ENCODE assay signal across 10 cellular contexts in the genomic region with DNA sequence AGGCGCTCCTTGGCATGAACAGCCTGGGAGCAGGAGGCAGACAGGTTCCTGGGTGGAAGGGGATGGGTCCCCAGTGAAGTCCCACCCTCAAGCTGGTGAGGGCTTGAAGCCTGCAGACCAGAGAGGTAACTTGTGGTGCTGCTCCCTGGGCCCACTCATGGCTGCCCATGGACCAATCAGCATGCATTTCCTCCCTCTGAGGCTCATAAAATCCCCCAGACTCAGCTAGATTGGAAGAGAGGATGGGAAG. TPM values are rescaled to one million over a fixed set of nuclear protein-coding genes. Genes with fewer than 3 reads are reported as not detected.
A peak's percentile ranks its signal among the peaks of the same experiment; 100 is the strongest.
DNase-seq lines count a peak whose midpoint lies in the region; ATAC-seq and TF ChIP-seq lines count a peak whose summit lies in the region.
"Had no signal": no experiment of that assay in that cellular context is flagged by ENCODE, and none has a peak within 500 bp of the region (broad histone marks: within the 10 kb centered on the region; RNA-seq: fewer than 3 reads in every experiment).

No MANE protein-coding gene starts in this region.

- intact Hi-C loops in Right ventricle myocardium inferior (cut with DNase I) (loop anchor here (2.0 kb wide), 1 partner anchor 49 kb away; the partner anchor contains the start of gene A2M), upper lobe of right lung (cut with DNase I) (no loop called here)

- peaks cover 3% of the 10 kb centered on the region for H3K36me3 Mint-ChIP-seq in nephron (ENCODE audit: low read depth)

- H3K4me3 ChIP-seq in cardiac muscle cell (peak overlapping the region; percentile 69), esophagus (ENCODE audit: low read depth in 1 of 2, low read length in 2 of 2) (peak overlapping the region; percentile 2 to 81), upper lobe of right lung (peak overlapping the region; percentile 90)
- H3K4me3 ChIP-seq: SJCRH30 had no signal

- H3K36me3 ChIP-seq in cardiac muscle cell: no peaks in the 10 kb centered on the region
- no peaks in the 10 kb centered on the region for H3K36me3 ChIP-seq in esophagus (ENCODE audit: control insufficient read depth in 2 of 2, insufficient read depth in 2 of 2, low read length in 1 of 2)
- peaks cover 39% of the 10 kb centered on the region for H3K36me3 ChIP-seq in upper lobe of right lung
- H3K36me3 ChIP-seq: SJCRH30 had no signal

- no peak for ATAC-seq in Right ventricle myocardium inferior
- ATAC-seq in upper lobe of right lung: no peak
- no peak for ATAC-seq in HG03280 (IDR thresholded peaks at IDR 0.05; ENCODE audit: unreplicated experiment)

- WGBS in esophagus, 2 donors: 92% methylated on average over 1 of the region's 1 CpG

- no peaks in the 10 kb centered on the region for H3K9me3 ChIP-seq in cardiac muscle cell (ENCODE audit: low read depth)
- H3K9me3 ChIP-seq in esophagus (ENCODE audit: control insufficient read depth in 2 of 2, insufficient read depth in 1 of 2, low read depth in 1 of 2, low read length in 1 of 2): no peaks in the 10 kb centered on the region
- H3K9me3 ChIP-seq in upper lobe of right lung: no peaks in the 10 kb centered on the region
- H3K9me3 ChIP-seq: SJCRH30 had no signal

- peaks cover 5% of the 10 kb centered on the region for H3K4me1 ChIP-seq in cardiac muscle cell (ENCODE audit: low read depth)
- peaks cover 6 to 11% of the 10 kb centered on the region in 2 donors for H3K4me1 ChIP-seq in esophagus (ENCODE audit: control insufficient read depth in 2 of 2, insufficient read depth in 2 of 2, low read length in 1 of 2)
- H3K4me1 ChIP-seq in upper lobe of right lung: peaks cover 13% of the 10 kb centered on the region
- H3K4me1 ChIP-seq: SJCRH30 had no signal

- H3K4me1 Mint-ChIP-seq in nephron: peaks cover 10% of the 10 kb centered on the region

- TF ChIP-seq CTCF in cardiac muscle cell (IDR thresholded peaks at IDR 0.05; ENCODE audit: low read depth, low read length) (no peak), nephron (IDR thresholded peaks at IDR 0.05; ENCODE audit: unreplicated experiment in 3 of 3) (no peak), upper lobe of right lung (IDR thresholded peaks at IDR 0.05) (no peak)

- H3K27me3 Mint-ChIP-seq in nephron (ENCODE audit: low read depth): no peaks in the 10 kb centered on the region

- H3K27ac ChIP-seq in cardiac muscle cell (no peak overlapping the region), esophagus (ENCODE audit: low read depth in 2 of 2, low read length in 1 of 2) (peak overlapping the region; percentile 85 to 98), upper lobe of right lung (peak overlapping the region; percentile 98)
- H3K27ac ChIP-seq: SJCRH30 had no signal

- H3K4me3 Mint-ChIP-seq in nephron: peak overlapping the region; percentile 83 to 89 (median 85)

- no peak for DNase-seq in cardiac muscle cell (ENCODE audit: low read depth in 1 of 2, low spot score in 1 of 2)
- DNase-seq in Right ventricle myocardium inferior (ENCODE audit: missing footprints): no peak
- no peak for DNase-seq in upper lobe of right lung
- no peak for DNase-seq in superior temporal gyrus (ENCODE audit: extremely low spot score)
- no peak for DNase-seq in KG1 (lab: John Stamatoyannopoulos, UW)
- DNase-seq: NCI-H2029, SJCRH30 had no signal

- H3K27ac Mint-ChIP-seq in nephron: peak overlapping the region; percentile 80 to 95 (median 93)

- H3K27me3 ChIP-seq in cardiac muscle cell (no peaks in the 10 kb centered on the region), esophagus (ENCODE audit: control insufficient read depth in 1 of 2, insufficient read depth in 2 of 2, low read length in 2 of 2) (no peaks in the 10 kb centered on the region), upper lobe of right lung (no peaks in the 10 kb centered on the region)
- H3K27me3 ChIP-seq: SJCRH30 had no signal

- H3K9me3 Mint-ChIP-seq in nephron: no peaks in the 10 kb centered on the region

RNA-seq across cellular contexts. Expression of gene A2M, which starts 50.2 kb away (rescaled TPM):
- total RNA-seq in cardiac muscle cell: 63.5 and 91.9 TPM in 2 replicates
- 57.8 and 104 TPM in 2 replicates for polyA plus RNA-seq in cardiac muscle cell
- total RNA-seq in Right ventricle myocardium inferior: 640 TPM
- 10 to 100 TPM; 18.0 to 60.4 TPM for polyA plus RNA-seq in esophagus
- 2,772 TPM for total RNA-seq in upper lobe of right lung
